In genomic region chr12:118022728-118023109, GRCh38 we compare ENCODE assay signal across 28 cellular contexts. TPM values are rescaled to one million over a fixed set of nuclear protein-coding genes. Genes with fewer than 3 reads are reported as not detected.
"Had no signal": no experiment of that assay in that cellular context is flagged by ENCODE, and none has a peak within 500 bp of the region (broad histone marks: within the 10 kb centered on the region; RNA-seq: fewer than 3 reads in every experiment).

No MANE protein-coding gene starts in this region.

- H3K9me3 Mint-ChIP-seq: activated CD4-positive, alpha-beta memory T cell treated with anti-CD3 and anti-CD28 coated beads for 36 hours; activated naive CD4-positive, alpha-beta T cell treated with anti-CD3 and anti-CD28 coated beads, Interleukin-2, amount 50 U/mL, for 72 hours; activated naive CD8-positive, alpha-beta T cell treated with anti-CD3 and anti-CD28 coated beads, Interleukin-2, amount 50 U/mL, for 24 hours; activated T-cell treated with anti-CD3 and anti-CD28 coated beads, Interleukin-2, amount 50 U/mL, for 72 hours; brain; central memory CD8-positive, alpha-beta T cell had no signal

- H3K4me3 Mint-ChIP-seq: activated CD4-positive, alpha-beta memory T cell treated with anti-CD3 and anti-CD28 coated beads for 36 hours; activated naive CD8-positive, alpha-beta T cell treated with anti-CD3 and anti-CD28 coated beads, Interleukin-2, amount 50 U/mL, for 24 hours; activated T-cell treated with anti-CD3 and anti-CD28 coated beads, Interleukin-2, amount 50 U/mL, for 72 hours; brain; central memory CD8-positive, alpha-beta T cell had no signal

- H3K4me1 ChIP-seq: SJCRH30 had no signal

- H3K27ac ChIP-seq: KMS-11, Peyer's patch, RWPE1, SJCRH30, VCaP had no signal

- H3K4me3 ChIP-seq: MG63, Peyer's patch, SJCRH30 had no signal

- H3K27ac Mint-ChIP-seq: activated CD4-positive, alpha-beta memory T cell treated with anti-CD3 and anti-CD28 coated beads for 36 hours had no signal

- ATAC-seq: activated naive CD4-positive, alpha-beta T cell treated with anti-CD3 and anti-CD28 coated beads, Interleukin-2, amount 50 U/mL, for 72 hours; activated naive CD8-positive, alpha-beta T cell treated with anti-CD3 and anti-CD28 coated beads, Interleukin-2, amount 50 U/mL, for 24 hours; activated T-cell treated with anti-CD3 and anti-CD28 coated beads, Interleukin-2, amount 50 U/mL, for 72 hours had no signal

- DNase-seq: activated CD4-positive, alpha-beta memory T cell treated with anti-CD3 and anti-CD28 coated beads for 36 hours; activated CD4-positive, alpha-beta T cell treated with anti-CD3 and anti-CD28 coated beads for 48 hours; activated CD8-positive, alpha-beta memory T cell treated with anti-CD3 and anti-CD28 coated beads for 24 hours; activated naive CD8-positive, alpha-beta T cell treated with anti-CD3 and anti-CD28 coated beads, Interleukin-2, amount 50 U/mL, for 24 hours; activated T-cell treated with anti-CD3 and anti-CD28 coated beads, Interleukin-2, amount 50 U/mL, for 72 hours; amniotic stem cell; MG63; MV-4-11; NCI-H1092 treated with DMSO at 0.1 percent for 48 hours; NCI-H1417 treated with DMSO at 0.1 percent for 48 hours; NCI-H1694; NCI-H2029; NCI-H2107; NCI-H2171 treated with DMSO at 0.1 percent for 48 hours; NCI-H226; NCI-H774; Peyer's patch; Right ventricle myocardium superior; SJCRH30; SK-N-SH; T-helper 1 cell had no signal

- H3K27me3 Mint-ChIP-seq: activated CD4-positive, alpha-beta memory T cell treated with anti-CD3 and anti-CD28 coated beads for 36 hours; activated naive CD8-positive, alpha-beta T cell treated with anti-CD3 and anti-CD28 coated beads, Interleukin-2, amount 50 U/mL, for 24 hours; brain; central memory CD8-positive, alpha-beta T cell had no signal

- H3K9me3 ChIP-seq: MG63, Peyer's patch, SJCRH30, SK-N-SH had no signal

- H3K27me3 ChIP-seq: MG63, Peyer's patch, SJCRH30 had no signal

RNA-seq across cellular contexts. Expression of gene KSR2, which starts 53.9 kb away (rescaled TPM):
- total RNA-seq: NCI-H460, Right ventricle myocardium superior had no signal
